25 cellular contexts compared by ENCODE assay signal in the genomic region with DNA sequence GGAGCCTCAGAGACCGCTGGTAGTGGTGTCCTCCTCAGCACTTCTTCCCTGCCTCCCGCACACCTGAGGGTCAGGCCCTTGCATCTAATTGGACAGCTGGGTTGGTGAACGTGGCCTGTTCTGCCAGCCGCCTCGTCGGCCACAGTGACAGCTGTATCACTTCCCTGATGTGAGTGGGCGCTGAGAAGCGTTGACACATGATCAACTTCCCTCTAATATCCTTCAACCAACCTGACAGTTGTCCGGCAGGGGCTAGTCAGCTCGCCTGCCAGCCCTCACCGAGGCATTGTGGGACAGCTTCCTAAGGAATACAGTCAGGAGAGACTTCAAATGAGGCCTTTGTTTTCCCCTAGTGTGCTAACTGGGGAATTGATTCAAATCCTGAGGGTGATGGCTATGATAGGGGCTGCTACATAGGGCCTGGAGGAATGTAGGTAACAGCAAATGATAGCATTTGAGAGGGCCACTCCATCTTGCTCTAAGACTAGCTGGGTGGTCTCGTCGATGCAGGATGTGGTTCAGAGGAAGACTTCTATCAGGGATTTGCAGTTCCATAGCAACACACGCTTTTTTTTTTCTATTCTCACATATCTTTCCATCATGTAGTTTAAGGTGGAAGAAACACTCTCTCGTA.
DNase-seq lines count a peak whose midpoint lies in the region; ATAC-seq and TF ChIP-seq lines count a peak whose summit lies in the region.
"Had no signal": no experiment of that assay in that cellular context is flagged by ENCODE, and none has a peak within 500 bp of the region (broad histone marks: within the 10 kb centered on the region; RNA-seq: fewer than 3 reads in every experiment).

No MANE protein-coding gene starts in this region.

- H2BK5ac ChIP-seq in mesendoderm (ENCODE audit: low read length), result no peak overlapping the region

- 0 out of 2 replicates have a peak overlapping the region, but pooled peaks have one; percentile 10 for H2AFZ ChIP-seq in GM23338

- no peaks in the 10 kb centered on the region; the same call in 2 of the 3 replicates for H3K9me3 Mint-ChIP-seq in GM23338
- H3K9me3 Mint-ChIP-seq: activated naive CD8-positive, alpha-beta T cell treated with anti-CD3 and anti-CD28 coated beads for 36 hours; CD4-positive, alpha-beta T cell had no signal

- H2BK120ac ChIP-seq in mesendoderm (ENCODE audit: low read depth, low read length), result no peak overlapping the region

- no peak overlapping the region for H3K18ac ChIP-seq in mesendoderm (ENCODE audit: low read length)

- H3K27me3 ChIP-seq in GM23338 (ENCODE audit: insufficient read depth) (no peaks in the 10 kb centered on the region), mesendoderm (ENCODE audit: insufficient read depth, low read length, poor library complexity) (no peaks in the 10 kb centered on the region), gastrocnemius medialis (no peaks in the 10 kb centered on the region)
- H3K27me3 ChIP-seq: foreskin keratinocyte had no signal

- H3K27ac Mint-ChIP-seq in GM23338, result no peak overlapping the region
- H3K27ac Mint-ChIP-seq: activated naive CD8-positive, alpha-beta T cell treated with anti-CD3 and anti-CD28 coated beads for 36 hours; CD4-positive, alpha-beta T cell; T-helper 17 cell had no signal

- H3K56ac ChIP-seq in mesendoderm (ENCODE audit: low read length), result no peak overlapping the region

- H3K36me3 ChIP-seq in GM23338 (ENCODE audit: insufficient read depth) (no peaks in the 10 kb centered on the region), SK-N-MC (ENCODE audit: insufficient read depth, low read length) (no peaks in the 10 kb centered on the region), mesendoderm (ENCODE audit: control insufficient read depth, insufficient read depth, low read length) (no peaks in the 10 kb centered on the region), gastrocnemius medialis (no peaks in the 10 kb centered on the region)
- H3K36me3 ChIP-seq: prostate gland, WERI-Rb-1 had no signal

- TF ChIP-seq CTCF in GM23338 (conservative IDR thresholded peaks at IDR 0.05; ENCODE audit: low read depth in 2 of 2), result no peak
- TF ChIP-seq CTCF in gastrocnemius medialis (IDR thresholded peaks at IDR 0.05 in 4 of 5, conservative IDR thresholded peaks at IDR 0.05 in 1 of 5), result no peak

- H3K79me2 ChIP-seq in GM23338 (replicated peaks; ENCODE audit: insufficient read depth) (no peaks in the 10 kb centered on the region), mesendoderm (ENCODE audit: control insufficient read depth, insufficient read depth, low read length) (no peaks in the 10 kb centered on the region)

- H3K4me3 ChIP-seq in GM23338 (no peak overlapping the region), SK-N-MC (no peak overlapping the region), mesendoderm (ENCODE audit: low read length) (no peak overlapping the region), gastrocnemius medialis (no peak overlapping the region)
- H3K4me3 ChIP-seq: prostate gland had no signal

- H3K4me2 ChIP-seq in GM23338, result no peak overlapping the region
- no peak overlapping the region for H3K4me2 ChIP-seq in mesendoderm (ENCODE audit: low read length)

- H3K27ac ChIP-seq in GM23338 (ENCODE audit: low read depth) (no peak overlapping the region), SK-N-MC (peak overlapping the region; percentile 10; the same call in 1 of the 2 replicates), mesendoderm (ENCODE audit: low read depth, low read length) (no peak overlapping the region), gastrocnemius medialis (no peak overlapping the region)
- H3K27ac ChIP-seq: foreskin keratinocyte, prostate gland, WERI-Rb-1 had no signal

- H2AK5ac ChIP-seq in mesendoderm (ENCODE audit: low read length), result no peak overlapping the region

- TF ChIP-seq POLR2A in gastrocnemius medialis (IDR thresholded peaks at IDR 0.05), result no peak

- no peak overlapping the region for H3K4ac ChIP-seq in mesendoderm (ENCODE audit: low read depth, low read length)

- in situ Hi-C loops in gastrocnemius medialis (cut with MboI; ENCODE audit: low sequenced_read_pairs in 4 of 4), result no loop called here

- H3K36me3 Mint-ChIP-seq in GM23338 (ENCODE audit: low read depth), result no peaks in the 10 kb centered on the region
- H3K36me3 Mint-ChIP-seq: activated naive CD8-positive, alpha-beta T cell treated with anti-CD3 and anti-CD28 coated beads for 36 hours had no signal

- H3K9me3 ChIP-seq in SK-N-MC (ENCODE audit: low read depth, low read length) (no peaks in the 10 kb centered on the region), gastrocnemius medialis (no peaks in the 10 kb centered on the region)
- H3K9me3 ChIP-seq: prostate gland had no signal

- H4K8ac ChIP-seq in mesendoderm (ENCODE audit: low read depth, low read length), result no peak overlapping the region

- intact Hi-C loops in gastrocnemius medialis (cut with DNase I; ENCODE audit: low total_unique reads), result no loop called here

- WGBS in mesendoderm (ENCODE audit: extremely low coverage, insufficient coverage, low lambda C conversion rate), result no CpG with 5 or more reads among the region's 15 CpGs

- no peaks in the 10 kb centered on the region for H3K79me1 ChIP-seq in mesendoderm (ENCODE audit: low read length)

- H4K20me1 ChIP-seq in GM23338 (replicated peaks; ENCODE audit: insufficient read depth), result no peaks in the 10 kb centered on the region

- peaks cover 6% of the 10 kb centered on the region for H3K27me3 Mint-ChIP-seq in GM23338 (ENCODE audit: insufficient read depth, low read depth, poor library complexity)

- ATAC-seq in GM23338 (peak; percentile 37; the same call in 2 of the 3 replicates), gastrocnemius medialis (no peak), GM18870 (IDR thresholded peaks at IDR 0.05; ENCODE audit: unreplicated experiment) (no peak), HG03457 (IDR thresholded peaks at IDR 0.05; ENCODE audit: unreplicated experiment) (no peak)
- ATAC-seq: foreskin keratinocyte; PC-3; stimulated activated naive CD8-positive, alpha-beta T cell treated with anti-CD3 and anti-CD28 coated beads, Interleukin-15, Interleukin-2, amounts not matched to agents 100 U/mL and 50 U/mL, for 24 hours; T-helper 17 cell had no signal

- H3K4me1 Mint-ChIP-seq in GM23338, result no peaks in the 10 kb centered on the region; the same call in 2 of the 3 replicates
- H3K4me1 Mint-ChIP-seq: activated naive CD8-positive, alpha-beta T cell treated with anti-CD3 and anti-CD28 coated beads for 36 hours had no signal

- no peaks in the 10 kb centered on the region for H3F3A ChIP-seq in GM23338 (replicated peaks; ENCODE audit: low read depth)

- H3K9ac ChIP-seq in SK-N-MC (ENCODE audit: insufficient read length) (no peak overlapping the region), mesendoderm (ENCODE audit: low read length) (no peak overlapping the region)

- no peak overlapping the region for H3K4me3 Mint-ChIP-seq in GM23338
- H3K4me3 Mint-ChIP-seq: activated naive CD8-positive, alpha-beta T cell treated with anti-CD3 and anti-CD28 coated beads for 36 hours; CD4-positive, alpha-beta T cell; T-helper 17 cell had no signal

- peaks cover 9% of the 10 kb centered on the region; the same call in 1 of the 2 replicates for H3K9me2 ChIP-seq in GM23338 (ENCODE audit: insufficient read depth)

- no peak overlapping the region for H2BK15ac ChIP-seq in mesendoderm (replicated peaks; ENCODE audit: low read depth)

- H3K4me1 ChIP-seq in GM23338 (ENCODE audit: insufficient read depth) (no peaks in the 10 kb centered on the region), mesendoderm (ENCODE audit: control insufficient read depth, low read depth, low read length) (no peaks in the 10 kb centered on the region), gastrocnemius medialis (no peaks in the 10 kb centered on the region)
- H3K4me1 ChIP-seq: foreskin keratinocyte, prostate gland had no signal

- H3K23ac ChIP-seq in mesendoderm (ENCODE audit: low read length), result no peak overlapping the region

- DNase-seq in GM23338 (ENCODE audit: low spot score) (peak; percentile 23), SK-N-MC (ENCODE audit: low read depth, low spot score) (no peak), mesendoderm (peak; percentile 35), gastrocnemius medialis (peak; percentile 4 to 16), kidney tubule cell (ENCODE audit: low spot score) (no peak), D341Med (ENCODE audit: low spot score) (no peak)
- DNase-seq: activated naive CD8-positive, alpha-beta T cell treated with anti-CD3 and anti-CD28 coated beads for 36 hours; CD4-positive, alpha-beta T cell; cerebellar nuclear complex; effector CD8-positive, alpha-beta T cell; foreskin keratinocyte; Karpas-422; midbrain; NCI-H1092 treated with DMSO at 0.1 percent for 48 hours; NCI-H2081; NCI-H345; PC-3; SIG-M5; stimulated activated CD4-positive, alpha-beta T cell treated with anti-CD3 and anti-CD28 coated beads, Interleukin-4, amount 100 ng/mL, for 24 hours; stimulated activated naive CD8-positive, alpha-beta T cell treated with anti-CD3 and anti-CD28 coated beads, Interleukin-15, Interleukin-2, amounts not matched to agents 100 U/mL and 50 U/mL, for 24 hours; T-helper 17 cell; WERI-Rb-1 had no signal

- no peak overlapping the region for H4K5ac ChIP-seq in mesendoderm (ENCODE audit: low read length)

TF ChIP-seq in GM23338, 12 proteins besides CTCF, POLR2A, EP300 and RAD21 (continues in another document):
- no peak for TF ChIP-seq JUNB (IDR thresholded peaks at IDR 0.05; ENCODE audit: unreplicated experiment)
- TF ChIP-seq, protein P1, sequence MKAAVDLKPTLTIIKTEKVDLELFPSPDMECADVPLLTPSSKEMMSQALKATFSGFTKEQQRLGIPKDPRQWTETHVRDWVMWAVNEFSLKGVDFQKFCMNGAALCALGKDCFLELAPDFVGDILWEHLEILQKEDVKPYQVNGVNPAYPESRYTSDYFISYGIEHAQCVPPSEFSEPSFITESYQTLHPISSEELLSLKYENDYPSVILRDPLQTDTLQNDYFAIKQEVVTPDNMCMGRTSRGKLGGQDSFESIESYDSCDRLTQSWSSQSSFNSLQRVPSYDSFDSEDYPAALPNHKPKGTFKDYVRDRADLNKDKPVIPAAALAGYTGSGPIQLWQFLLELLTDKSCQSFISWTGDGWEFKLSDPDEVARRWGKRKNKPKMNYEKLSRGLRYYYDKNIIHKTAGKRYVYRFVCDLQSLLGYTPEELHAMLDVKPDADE (IDR thresholded peaks at IDR 0.05), result no peak

Comparison
In these comparisons a context has a peak if more than half of its experiments do, and no peak if none do; other contexts are left out.
1. DNase-seq: peak in GM23338 (single experiment), mesendoderm (single experiment) and gastrocnemius medialis (2 of 2); none in SK-N-MC (single experiment), kidney tubule cell (single experiment) and D341Med (single experiment).